In genomic region chr7:107614425-107614824, GRCh38 we compare ENCODE assay signal across 9 cellular contexts. TPM values are rescaled to one million over a fixed set of nuclear protein-coding genes. Genes with fewer than 3 reads are reported as not detected.
DNase-seq lines count a peak whose midpoint lies in the region; ATAC-seq and TF ChIP-seq lines count a peak whose summit lies in the region.
"Had no signal": no experiment of that assay in that cellular context is flagged by ENCODE, and none has a peak within 500 bp of the region (broad histone marks: within the 10 kb centered on the region; RNA-seq: fewer than 3 reads in every experiment).

No MANE protein-coding gene starts in this region.

- no peak overlapping the region for H3K4me3 ChIP-seq in fibroblast of the aortic adventitia (ENCODE audit: low read depth, low read length)
- H3K4me3 ChIP-seq: esophagus muscularis mucosa had no signal

- peak; percentile 46 for DNase-seq in Daoy (ENCODE audit: low read depth)
- DNase-seq in NCI-H526 (lab: John Stamatoyannopoulos, UW): peak; percentile 40 to 69
- DNase-seq in fibroblast of the aortic adventitia (ENCODE audit: low read depth): peak; percentile 70
- DNase-seq in NCI-H510A treated with DMSO at 0.1 percent for 48 hours (lab: John Stamatoyannopoulos, UW): no peak
- DNase-seq: KG1, T-helper 1 cell had no signal

- no peak for TF ChIP-seq CTCF in fibroblast of the aortic adventitia (IDR thresholded peaks at IDR 0.05; ENCODE audit: insufficient read depth, low read length)

- ATAC-seq in HG02852 (IDR thresholded peaks at IDR 0.05; ENCODE audit: unreplicated experiment) (no peak), GM21528 (IDR thresholded peaks at IDR 0.05; ENCODE audit: low FRiP score, unreplicated experiment) (no peak)

RNA-seq across cellular contexts. Expression of gene BCAP29, which starts 34.4 kb away (rescaled TPM):
- total RNA-seq in Daoy (2014; rRNA removed; shearing (Covaris generic)): 197 and 279 TPM in 2 replicates
- 92.6 and 187 TPM in 2 replicates for total RNA-seq in fibroblast of the aortic adventitia (ENCODE audit: low replicate concordance)

RNA-seq across cellular contexts. Expression of gene SLC26A4, which starts 46.2 kb away (rescaled TPM):
- 1.4 and 6.8 TPM in 2 replicates for total RNA-seq in Daoy (2014; rRNA removed; shearing (Covaris generic))
- 0.65 and 1.8 TPM in 2 replicates for total RNA-seq in fibroblast of the aortic adventitia (ENCODE audit: low replicate concordance)

RNA-seq across cellular contexts. Expression of gene DUS4L, which starts 50.7 kb away (rescaled TPM):
- 19.3 and 20.9 TPM in 2 replicates for total RNA-seq in Daoy (2014; rRNA removed; shearing (Covaris generic))
- 8.5 and 9.3 TPM in 2 replicates for total RNA-seq in fibroblast of the aortic adventitia (ENCODE audit: low replicate concordance)

RNA-seq across cellular contexts. Expression of gene COG5, which starts 50.7 kb away (rescaled TPM):
- total RNA-seq in Daoy (2014; rRNA removed; shearing (Covaris generic)): 50.6 and 72.6 TPM in 2 replicates
- total RNA-seq in fibroblast of the aortic adventitia (ENCODE audit: low replicate concordance): 53.1 and 53.8 TPM in 2 replicates
